23 cellular contexts compared by ENCODE assay signal in the genomic region with DNA sequence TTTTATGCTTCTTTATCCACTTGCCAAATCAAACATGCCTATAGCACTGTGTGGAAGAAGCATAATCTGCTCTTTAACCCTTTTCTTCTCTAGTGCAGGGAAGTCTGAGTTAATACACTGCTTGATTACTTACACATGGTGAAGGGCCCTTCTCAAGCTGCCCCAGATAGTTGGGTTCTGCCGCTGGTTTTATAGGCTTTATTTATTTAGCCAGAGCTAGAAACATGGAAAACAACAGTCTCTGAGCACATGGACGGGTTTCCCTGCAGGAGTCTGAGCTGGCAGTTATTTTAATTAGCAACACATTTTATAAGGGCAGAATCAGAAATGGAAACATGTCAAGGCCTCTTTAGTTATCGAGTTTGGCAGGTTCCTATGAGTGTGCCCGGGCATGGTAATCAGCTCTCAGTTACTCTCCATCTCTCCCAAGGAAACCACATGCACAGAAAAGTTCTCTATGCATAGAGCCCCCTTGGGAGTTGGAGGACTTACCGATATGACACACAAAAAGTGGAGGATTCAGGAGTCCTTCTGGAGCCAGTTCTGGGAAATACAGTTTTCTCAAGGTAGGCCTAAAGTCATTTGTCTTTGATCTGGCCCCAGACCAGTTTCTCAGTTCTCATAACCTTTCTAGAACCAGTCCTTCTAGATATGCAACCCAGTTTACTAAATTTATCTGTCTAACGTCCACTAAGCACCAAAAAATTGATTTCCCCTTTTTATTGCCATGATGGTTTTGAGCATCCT.
A peak's percentile ranks its signal among the peaks of the same experiment; 100 is the strongest.
DNase-seq lines count a peak whose midpoint lies in the region; ATAC-seq and TF ChIP-seq lines count a peak whose summit lies in the region.
"Had no signal": no experiment of that assay in that cellular context is flagged by ENCODE, and none has a peak within 500 bp of the region (broad histone marks: within the 10 kb centered on the region; RNA-seq: fewer than 3 reads in every experiment).

No MANE protein-coding gene starts in this region.

- no peaks in the 10 kb centered on the region for H3K4me1 ChIP-seq in SK-N-SH (ENCODE audit: control insufficient read depth in 1 of 2, insufficient read depth in 2 of 2, low read depth in 1 of 2, low read length in 1 of 2)
- peaks cover 15% of the 10 kb centered on the region for H3K4me1 ChIP-seq in MM.1S (ENCODE audit: low read length)
- peaks cover 0 to 53% (median 7%) of the 10 kb centered on the region in 3 donors for H3K4me1 ChIP-seq in esophagus squamous epithelium
- H3K4me1 ChIP-seq: gastroesophageal sphincter, psoas muscle had no signal

- H3K4me3 ChIP-seq in SK-N-SH (ENCODE audit: low read depth in 2 of 2, low read length in 1 of 2) = no peak overlapping the region; a peak in 1 of 4 replicates
- no peak overlapping the region for H3K4me3 ChIP-seq in MM.1S (ENCODE audit: low read length)
- H3K4me3 ChIP-seq in esophagus squamous epithelium = no peak overlapping the region
- H3K4me3 ChIP-seq: gastroesophageal sphincter, psoas muscle had no signal

- H3K36me3 ChIP-seq in SK-N-SH (replicated peaks in 1 of 2; ENCODE audit: control insufficient read depth in 1 of 2, insufficient read depth in 2 of 2, low read length in 1 of 2) (no peaks in the 10 kb centered on the region), MM.1S (replicated peaks; ENCODE audit: insufficient read depth, low read length) (no peaks in the 10 kb centered on the region), esophagus squamous epithelium (no peaks in the 10 kb centered on the region)
- H3K36me3 ChIP-seq: gastroesophageal sphincter had no signal

- H3K4me2 ChIP-seq in SK-N-SH (no peak overlapping the region), MM.1S (ENCODE audit: low read depth, low read length) (peak overlapping the region; percentile 40; the same call in 1 of the 2 replicates)

- TF ChIP-seq POLR2A in esophagus squamous epithelium (IDR thresholded peaks at IDR 0.05) = no peak

- no peak for TF ChIP-seq RAD21 in SK-N-SH (IDR thresholded peaks at IDR 0.05; ENCODE audit: low read length)

- no peak for DNase-seq in SK-N-SH
- peak; percentile 35 for DNase-seq in MM.1S
- DNase-seq in esophagus squamous epithelium (lab: John Stamatoyannopoulos, UW) = no peak
- peak; percentile 4 for DNase-seq in smooth muscle cell of the brain vasculature (ENCODE audit: low read depth, low spot score)
- DNase-seq in NCI-H146 (lab: John Stamatoyannopoulos, UW) = no peak
- DNase-seq in Ammon's horn (ENCODE audit: low spot score) = no peak
- DNase-seq: activated CD4-positive, alpha-beta memory T cell treated with anti-CD3 and anti-CD28 coated beads for 36 hours; activated naive CD4-positive, alpha-beta T cell; activated T-cell treated with anti-CD3 and anti-CD28 coated beads, Interleukin-2, amount 50 U/mL, for 1 hour; anterior cingulate cortex; COR-L47; effector memory CD8-positive, alpha-beta T cell; KBM-7; left cardiac atrium; midbrain; NCI-H2081 treated with DMSO at 0.1 percent for 48 hours; NCI-H524 treated with DMSO at 0.1 percent for 48 hours; psoas muscle; small intestine had no signal

- TF ChIP-seq CTCF in SK-N-SH (IDR thresholded peaks at IDR 0.05) = no peak
- no peak for TF ChIP-seq CTCF in MM.1S (IDR thresholded peaks at IDR 0.05; ENCODE audit: low read length)
- TF ChIP-seq CTCF in esophagus squamous epithelium (IDR thresholded peaks at IDR 0.05) = no peak

- H4K20me1 ChIP-seq in SK-N-SH (ENCODE audit: insufficient read depth) (no peaks in the 10 kb centered on the region), MM.1S (ENCODE audit: insufficient read depth, low read length) (no peaks in the 10 kb centered on the region)

- no peak for ATAC-seq in SK-N-SH treated with all-trans-retinoic acid at 6 μM for 48 hours
- no peak for ATAC-seq in HG03521 (IDR thresholded peaks at IDR 0.05; ENCODE audit: unreplicated experiment)
- ATAC-seq: effector memory CD8-positive, alpha-beta T cell; gastroesophageal sphincter; left cardiac atrium; psoas muscle; WTC11 had no signal

- H3K9me2 ChIP-seq in SK-N-SH (no peaks in the 10 kb centered on the region), MM.1S (replicated peaks; ENCODE audit: insufficient read depth, low read length) (no peaks in the 10 kb centered on the region)

- no peak for TF ChIP-seq EP300 in SK-N-SH (IDR thresholded peaks at IDR 0.05; ENCODE audit: borderline replicate concordance in 1 of 2, low read depth in 1 of 2, low read length in 1 of 2)

- H3K9ac ChIP-seq in SK-N-SH (no peak overlapping the region), MM.1S (ENCODE audit: low read length) (no peak overlapping the region)

- H3K27ac ChIP-seq in SK-N-SH (ENCODE audit: low read depth in 2 of 2, low read length in 1 of 2) (peak overlapping the region in 1 of 2 experiments; percentile 25; a peak in 1 of 4 replicates), MM.1S (ENCODE audit: low read length) (peak overlapping the region; percentile 37; the same call in 1 of the 2 replicates), esophagus squamous epithelium (peak overlapping the region; percentile 11 to 77 (median 62))
- H3K27ac ChIP-seq: gastroesophageal sphincter, psoas muscle had no signal

- H3K27me3 ChIP-seq in SK-N-SH (ENCODE audit: insufficient read depth) (no peaks in the 10 kb centered on the region), MM.1S (replicated peaks; ENCODE audit: insufficient read depth, low read length) (no peaks in the 10 kb centered on the region), esophagus squamous epithelium (no peaks in the 10 kb centered on the region)
- H3K27me3 ChIP-seq: gastroesophageal sphincter had no signal

- CTCF ChIA-PET in SK-N-SH (lab: Yijun Ruan, JAX) = no interaction called here

- H3K79me2 ChIP-seq in SK-N-SH (ENCODE audit: insufficient read depth) = no peaks in the 10 kb centered on the region
- no peaks in the 10 kb centered on the region for H3K79me2 ChIP-seq in MM.1S (ENCODE audit: low read length)

- intact Hi-C loops in esophagus squamous epithelium (cut with DNase I) = no loop called here

- H3K9me3 ChIP-seq in SK-N-SH = no peaks in the 10 kb centered on the region
- no peaks in the 10 kb centered on the region for H3K9me3 ChIP-seq in MM.1S (replicated peaks; ENCODE audit: insufficient read depth, low read length)
- H3K9me3 ChIP-seq in esophagus squamous epithelium = no peaks in the 10 kb centered on the region
- H3K9me3 ChIP-seq: gastroesophageal sphincter, psoas muscle had no signal

- POLR2A ChIA-PET in SK-N-SH (lab: Yijun Ruan, JAX) = no interaction called here

- H3F3A ChIP-seq in SK-N-SH (replicated peaks; ENCODE audit: insufficient read depth) = no peaks in the 10 kb centered on the region
- H3F3A ChIP-seq in MM.1S (ENCODE audit: insufficient read depth, low read length) = peaks cover 9% of the 10 kb centered on the region; the same call in 1 of the 2 replicates

- H2AFZ ChIP-seq in SK-N-SH (ENCODE audit: low read depth) (no peak overlapping the region), MM.1S (ENCODE audit: low read length) (no peak overlapping the region)

- 16% methylated on average over 6 of the region's 6 CpGs for WGBS in SK-N-SH (ENCODE audit: low lambda C conversion rate)
- WGBS in esophagus squamous epithelium, 2 donors = 23 to 38% methylated on average over 3 to 6 of the region's 6 CpGs

TF ChIP-seq in SK-N-SH, 30 proteins besides CTCF, POLR2A, EP300 and RAD21:
- no peak for TF ChIP-seq FOSL2 (IDR thresholded peaks at IDR 0.05; ENCODE audit: borderline replicate concordance, low read depth)
- peak; percentile 56 for TF ChIP-seq PBX3 (IDR thresholded peaks at IDR 0.05)
- no peak for TF ChIP-seq GABPA (IDR thresholded peaks at IDR 0.05; ENCODE audit: low read depth)
- TF ChIP-seq SIN3A (IDR thresholded peaks at IDR 0.05; ENCODE audit: borderline replicate concordance, low read depth, low read length) = no peak
- no peak for TF ChIP-seq POLR2AphosphoS5 (IDR thresholded peaks at IDR 0.05; ENCODE audit: low read depth, low read length)
- peak; percentile 64 for TF ChIP-seq TCF12 (IDR thresholded peaks at IDR 0.05)

TF ChIP-seq in SK-N-SH treated with all-trans-retinoic acid at 6 μM for 48 hours, 23 proteins besides CTCF, POLR2A, EP300 and RAD21 (continues in another document):
- no peak for TF ChIP-seq TOX (CRISPR knock-in tag; IDR thresholded peaks at IDR 0.05; ENCODE audit: borderline replicate concordance)
- TF ChIP-seq PPARA (CRISPR knock-in tag; IDR thresholded peaks at IDR 0.05; ENCODE audit: borderline replicate concordance) = no peak
- TF ChIP-seq ZNF8 (CRISPR knock-in tag; IDR thresholded peaks at IDR 0.05) = no peak
- no peak for TF ChIP-seq SNAI2 (CRISPR knock-in tag; IDR thresholded peaks at IDR 0.05)
- no peak for TF ChIP-seq ZFP30 (CRISPR knock-in tag; IDR thresholded peaks at IDR 0.05)
- no peak for TF ChIP-seq ZNF70 (CRISPR knock-in tag; IDR thresholded peaks at IDR 0.05)
- no peak for TF ChIP-seq BACH2 (CRISPR knock-in tag; IDR thresholded peaks at IDR 0.05; ENCODE audit: borderline replicate concordance)
- TF ChIP-seq ZC3H10 (CRISPR knock-in tag; IDR thresholded peaks at IDR 0.05) = no peak
- TF ChIP-seq TCF4 (CRISPR knock-in tag; IDR thresholded peaks at IDR 0.05; ENCODE audit: borderline replicate concordance) = no peak
- no peak for TF ChIP-seq CSDC2 (CRISPR knock-in tag; IDR thresholded peaks at IDR 0.05)
- TF ChIP-seq, protein P1, sequence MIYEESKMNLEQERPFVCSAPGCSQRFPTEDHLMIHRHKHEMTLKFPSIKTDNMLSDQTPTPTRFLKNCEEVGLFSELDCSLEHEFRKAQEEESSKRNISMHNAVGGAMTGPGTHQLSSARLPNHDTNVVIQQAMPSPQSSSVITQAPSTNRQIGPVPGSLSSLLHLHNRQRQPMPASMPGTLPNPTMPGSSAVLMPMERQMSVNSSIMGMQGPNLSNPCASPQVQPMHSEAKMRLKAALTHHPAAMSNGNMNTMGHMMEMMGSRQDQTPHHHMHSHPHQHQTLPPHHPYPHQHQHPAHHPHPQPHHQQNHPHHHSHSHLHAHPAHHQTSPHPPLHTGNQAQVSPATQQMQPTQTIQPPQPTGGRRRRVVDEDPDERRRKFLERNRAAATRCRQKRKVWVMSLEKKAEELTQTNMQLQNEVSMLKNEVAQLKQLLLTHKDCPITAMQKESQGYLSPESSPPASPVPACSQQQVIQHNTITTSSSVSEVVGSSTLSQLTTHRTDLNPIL (CRISPR knock-in tag; IDR thresholded peaks at IDR 0.05; ENCODE audit: low read depth) = no peak
- no peak for TF ChIP-seq ISL1 (CRISPR knock-in tag; IDR thresholded peaks at IDR 0.05)
- no peak for TF ChIP-seq GLIS3 (CRISPR knock-in tag; IDR thresholded peaks at IDR 0.05)
- TF ChIP-seq ZNF565 (CRISPR knock-in tag; conservative IDR thresholded peaks at IDR 0.05; ENCODE audit: low read depth) = no peak

Comparison
In these comparisons a context has a peak if more than half of its experiments do, and no peak if none do; other contexts are left out.
1. DNase-seq: peak in MM.1S (single experiment) and smooth muscle cell of the brain vasculature (single experiment); none in SK-N-SH (single experiment), esophagus squamous epithelium (single experiment), NCI-H146 (single experiment) and Ammon's horn (single experiment).